Comparison of ENCODE assay signal across 9 cellular contexts in the genomic region with DNA sequence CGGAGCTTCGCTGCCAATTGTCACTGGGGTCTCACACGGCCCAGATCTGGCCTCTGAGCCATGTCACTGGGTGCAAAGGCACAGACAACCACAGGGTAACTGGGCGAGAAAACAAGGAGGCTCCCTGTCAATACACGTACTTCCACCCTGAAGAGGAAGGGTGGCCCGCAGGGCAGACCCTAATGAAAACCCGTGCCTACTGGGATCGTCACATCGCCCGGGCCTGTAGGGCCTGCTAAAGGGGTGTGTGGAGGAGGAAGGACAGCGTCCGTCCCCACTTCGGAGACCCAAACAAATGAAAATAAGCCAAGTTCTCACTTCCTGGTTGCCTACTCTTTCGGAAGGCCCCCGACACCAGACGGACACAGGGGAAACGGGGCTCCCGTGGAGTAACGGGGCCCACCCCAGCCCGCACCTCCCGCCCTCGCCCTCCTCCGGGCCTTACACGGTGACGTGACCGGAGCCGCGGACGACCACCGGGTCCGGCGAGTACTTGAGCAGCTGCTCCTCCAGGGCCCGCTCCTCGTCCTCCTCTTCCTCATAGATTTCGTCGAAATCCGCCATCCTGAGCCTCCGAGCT. TPM values are rescaled to one million over a fixed set of nuclear protein-coding genes. Genes with fewer than 3 reads are reported as not detected.
DNase-seq lines count a peak whose midpoint lies in the region; ATAC-seq and TF ChIP-seq lines count a peak whose summit lies in the region.
"Had no signal": no experiment of that assay in that cellular context is flagged by ENCODE, and none has a peak within 500 bp of the region (broad histone marks: within the 10 kb centered on the region; RNA-seq: fewer than 3 reads in every experiment).

No MANE protein-coding gene starts in this region.

- H3K4me1 ChIP-seq in body of pancreas: peaks cover 54% of the 10 kb centered on the region

- intact Hi-C loops in body of pancreas (cut with DNase I): no loop called here

- WGBS in body of pancreas, 2 donors: 1% methylated on average over 13 to 35 of the region's 38 CpGs

- no peaks in the 10 kb centered on the region for H3K36me3 ChIP-seq in body of pancreas (replicated peaks in 1 of 2; ENCODE audit: insufficient read depth in 1 of 2, low read depth in 2 of 2)

- no peaks in the 10 kb centered on the region for H3K27me3 ChIP-seq in body of pancreas

- peak overlapping the region; percentile 93 for H3K4me3 ChIP-seq in AG09309 (ENCODE audit: control insufficient read depth, low read depth, low read length)
- H3K4me3 ChIP-seq in body of pancreas: peak overlapping the region; percentile 51 to 96

- DNase-seq in AG09309 (ENCODE audit: low read depth) (no peak), SW480 (ENCODE audit: low spot score) (peak; percentile 16), body of pancreas (peak; percentile 30 to 40 (median 38)), iPS-NIHi7 (ENCODE audit: extremely low spot score) (peak; percentile 20), HPDE6-E6E7 (ENCODE audit: extremely low spot score) (no peak)
- peak; percentile 12 to 18 for DNase-seq in stimulated activated CD4-positive, alpha-beta T cell treated with anti-CD3 and anti-CD28 coated beads, Interleukin-15, amount 100 ng/mL, for 1 hour (ENCODE audit: low read depth in 1 of 2, low spot score in 1 of 2)

- no peaks in the 10 kb centered on the region for H3K9me3 ChIP-seq in body of pancreas

- peak overlapping the region; percentile 67 to 89 (median 84) for H3K27ac ChIP-seq in body of pancreas

- TF ChIP-seq CTCF in AG09309 (IDR thresholded peaks at IDR 0.05; ENCODE audit: control insufficient read depth, insufficient read depth, low read depth, low read length, missing control alignments) (no peak), body of pancreas (IDR thresholded peaks at IDR 0.05) (no peak)

- TF ChIP-seq POLR2A in body of pancreas (IDR thresholded peaks at IDR 0.05): no peak

- ATAC-seq in GM18868 (IDR thresholded peaks at IDR 0.05; ENCODE audit: unreplicated experiment) (peak; percentile 21), HG03108 (IDR thresholded peaks at IDR 0.05; ENCODE audit: unreplicated experiment) (peak; percentile 25), body of pancreas (peak; percentile 10)

RNA-seq across cellular contexts. Expression of gene CHIC2, which starts 0.6 kb away (rescaled TPM):
- 10 to 100 TPM in 1 of 2 donors, 1 to 10 TPM in 1; 6.9 to 18.9 TPM for total RNA-seq in body of pancreas

RNA-seq across cellular contexts. Expression of gene GSX2, which starts 36.1 kb away (rescaled TPM):
- not detected for total RNA-seq in body of pancreas
- total RNA-seq: NCI-H460 had no signal

Comparison
In these comparisons a context has a peak if more than half of its experiments do, and no peak if none do; other contexts are left out.
1. DNase-seq: peak in SW480 (single experiment), body of pancreas (4 of 4), iPS-NIHi7 (single experiment) and stimulated activated CD4-positive, alpha-beta T cell treated with anti-CD3 and anti-CD28 coated beads, Interleukin-15, amount 100 ng/mL, for 1 hour (2 of 2); none in AG09309 (single experiment) and HPDE6-E6E7 (single experiment).
2. Peak in every context shown above with its lines, with median percentiles within 50 percentile points of each other: ATAC-seq.